20 cellular contexts compared by ENCODE assay signal in genomic region chr2:241670333-241671110, GRCh38. TPM values are rescaled to one million over a fixed set of nuclear protein-coding genes. Genes with fewer than 3 reads are reported as not detected.
A peak's percentile ranks its signal among the peaks of the same experiment; 100 is the strongest.
DNase-seq lines count a peak whose midpoint lies in the region; FAIRE-seq and TF ChIP-seq lines count a peak whose summit lies in the region.
"Had no signal": no experiment of that assay in that cellular context is flagged by ENCODE, and none has a peak within 500 bp of the region (broad histone marks: within the 10 kb centered on the region; RNA-seq: fewer than 3 reads in every experiment).

No MANE protein-coding gene starts in this region.

- DNase-seq in activated T-cell treated with anti-CD3 and anti-CD28 coated beads, Interleukin-2, amount 50 U/mL, for 24 hours: no peak
- DNase-seq in activated T-cell treated with anti-CD3 and anti-CD28 coated beads, Interleukin-2, amount 50 U/mL, for 1 hour: no peak
- DNase-seq in GM13976 (ENCODE audit: low spot score) (peak; percentile 24), kidney (peak; percentile 54), osteoblast (ENCODE audit: insufficient read length, low spot score, missing footprints) (peak; percentile 84), T-helper 9 cell (no peak)
- DNase-seq in activated CD4-positive, CD25-positive, alpha-beta regulatory T cell (lab: John Stamatoyannopoulos, UW): no peak
- DNase-seq in activated CD4-positive, alpha-beta T cell treated with anti-CD3 and anti-CD28 coated beads, Interleukin-2, amount 50 U/mL, for 4 hours: no peak
- DNase-seq: CD8-positive, alpha-beta T cell; COR-L47; DMS153; DMS79 treated with DMSO at 0.1 percent for 48 hours; EL; GOT3 had no signal

- H3K9me3 Mint-ChIP-seq in activated T-cell treated with anti-CD3 and anti-CD28 coated beads, Interleukin-2, amount 50 U/mL, for 24 hours: no peaks in the 10 kb centered on the region
- H3K9me3 Mint-ChIP-seq: CD14-positive monocyte; CD8-positive, alpha-beta T cell had no signal

- H2AFZ ChIP-seq in osteoblast (ENCODE audit: low read length): no peak overlapping the region

- no peak for FAIRE-seq in kidney (lab: Jason Lieb, UNC)
- FAIRE-seq: D721Med, G401.6, GM12891 had no signal

- intact Hi-C loops in kidney (cut with DNase I): no loop called here

- peaks cover 6% of the 10 kb centered on the region for H3K4me1 Mint-ChIP-seq in activated T-cell treated with anti-CD3 and anti-CD28 coated beads, Interleukin-2, amount 50 U/mL, for 24 hours (ENCODE audit: low read depth)
- H3K4me1 Mint-ChIP-seq: CD14-positive monocyte had no signal

- no peak overlapping the region for H3K9ac ChIP-seq in kidney (ENCODE audit: low read length in 2 of 2)

- H3K27ac ChIP-seq in kidney (ENCODE audit: low read depth in 2 of 2, low read length in 2 of 2) (no peak overlapping the region), osteoblast (ENCODE audit: low read depth, low read length) (no peak overlapping the region)
- H3K27ac ChIP-seq: 22Rv1 had no signal

- H3K79me2 ChIP-seq in osteoblast (ENCODE audit: insufficient read depth, low read length): no peaks in the 10 kb centered on the region

- H3K9me3 ChIP-seq in kidney (ENCODE audit: control insufficient read depth in 1 of 2, low read length in 2 of 2) (no peaks in the 10 kb centered on the region), osteoblast (ENCODE audit: low read depth, low read length) (no peaks in the 10 kb centered on the region)
- H3K9me3 ChIP-seq: HAP-1 had no signal

- peak overlapping the region; percentile 57 for H3K27ac Mint-ChIP-seq in activated T-cell treated with anti-CD3 and anti-CD28 coated beads, Interleukin-2, amount 50 U/mL, for 24 hours
- H3K27ac Mint-ChIP-seq: CD8-positive, alpha-beta T cell had no signal

- H3K4me3 ChIP-seq in kidney (ENCODE audit: low read length in 2 of 2) (no peak overlapping the region), osteoblast (ENCODE audit: insufficient read depth, low read length) (no peak overlapping the region)
- H3K4me3 ChIP-seq: HAP-1 had no signal

- peaks cover 2% of the 10 kb centered on the region for H4K20me1 ChIP-seq in osteoblast (ENCODE audit: insufficient read depth, low read length)

- H3K4me1 ChIP-seq in kidney (ENCODE audit: control insufficient read depth in 1 of 2, insufficient read depth in 1 of 2, low read depth in 1 of 2, low read length in 2 of 2) (no peaks in the 10 kb centered on the region), osteoblast (ENCODE audit: insufficient read depth, low read length) (peaks cover 17% of the 10 kb centered on the region)
- H3K4me1 ChIP-seq: HAP-1 had no signal

- no peaks in the 10 kb centered on the region for H3K27me3 Mint-ChIP-seq in activated T-cell treated with anti-CD3 and anti-CD28 coated beads, Interleukin-2, amount 50 U/mL, for 24 hours

- no peak overlapping the region for H3K4me2 ChIP-seq in osteoblast (ENCODE audit: insufficient read depth, low read length)

- no peak overlapping the region for H3K4me3 Mint-ChIP-seq in activated T-cell treated with anti-CD3 and anti-CD28 coated beads, Interleukin-2, amount 50 U/mL, for 24 hours
- H3K4me3 Mint-ChIP-seq: CD14-positive monocyte; CD8-positive, alpha-beta T cell had no signal

- TF ChIP-seq CTCF in GM13976 (IDR thresholded peaks at IDR 0.05; ENCODE audit: borderline replicate concordance, control extremely low read depth, extremely low read depth, insufficient read depth, missing control alignments): no peak
- no peak for TF ChIP-seq CTCF in kidney (IDR thresholded peaks at IDR 0.05; ENCODE audit: borderline replicate concordance, extremely low read depth, insufficient read depth)
- no peak for TF ChIP-seq CTCF in osteoblast (IDR thresholded peaks at IDR 0.05; ENCODE audit: extremely low read depth, low read depth, low read length)

- H3K36me3 Mint-ChIP-seq in activated T-cell treated with anti-CD3 and anti-CD28 coated beads, Interleukin-2, amount 50 U/mL, for 24 hours (ENCODE audit: low read depth): peaks cover 89% of the 10 kb centered on the region

- in situ Hi-C loops in GM13976 (cut with MboI; ENCODE audit: low sequenced_read_pairs, unreplicated experiment): no loop called here

- H3K36me3 ChIP-seq in kidney (ENCODE audit: control insufficient read depth in 1 of 2, insufficient read depth in 2 of 2, low read length in 2 of 2) (peaks cover 18 to 27% of the 10 kb centered on the region in 2 donors), osteoblast (ENCODE audit: insufficient read depth, low read length) (peaks cover 36% of the 10 kb centered on the region)

- H3K27me3 ChIP-seq in osteoblast (ENCODE audit: insufficient read depth, low read length): no peaks in the 10 kb centered on the region

RNA-seq across cellular contexts. Expression of gene DTYMK, which starts 16.1 kb away (rescaled TPM):
- total RNA-seq in kidney (19.0 TPM), osteoblast (12.7 and 14.1 TPM in 2 replicates)
- polyA plus RNA-seq in kidney (ENCODE audit: insufficient read depth, low read depth, low replicate concordance): 27.1 TPM

RNA-seq across cellular contexts. Expression of gene ING5, which starts 31.3 kb away (rescaled TPM):
- total RNA-seq in kidney: 27.3 TPM
- 37.7 TPM for polyA plus RNA-seq in kidney (ENCODE audit: insufficient read depth, low read depth, low replicate concordance)
- 16.6 and 18.6 TPM in 2 replicates for total RNA-seq in osteoblast

RNA-seq across cellular contexts. Expression of gene ATG4B, which starts 33.0 kb away (rescaled TPM):
- total RNA-seq in kidney: 81.0 TPM
- 56.6 TPM for polyA plus RNA-seq in kidney (ENCODE audit: insufficient read depth, low read depth, low replicate concordance)
- 42.7 and 48.0 TPM in 2 replicates for total RNA-seq in osteoblast

RNA-seq across cellular contexts. Expression of gene THAP4, which starts 33.6 kb away (rescaled TPM):
- 68.0 TPM for total RNA-seq in kidney
- 184 TPM for polyA plus RNA-seq in kidney (ENCODE audit: insufficient read depth, low read depth, low replicate concordance)
- 43.3 and 43.4 TPM in 2 replicates for total RNA-seq in osteoblast

Comparison
In these comparisons a context has a peak if more than half of its experiments do, and no peak if none do; other contexts are left out.
1. DNase-seq: peak in GM13976 (single experiment), kidney (single experiment) and osteoblast (single experiment); none in activated T-cell treated with anti-CD3 and anti-CD28 coated beads, Interleukin-2, amount 50 U/mL, for 24 hours (single experiment), activated T-cell treated with anti-CD3 and anti-CD28 coated beads, Interleukin-2, amount 50 U/mL, for 1 hour (single experiment), T-helper 9 cell (single experiment), activated CD4-positive, CD25-positive, alpha-beta regulatory T cell (0 of 4) and activated CD4-positive, alpha-beta T cell treated with anti-CD3 and anti-CD28 coated beads, Interleukin-2, amount 50 U/mL, for 4 hours (0 of 2).